8 cellular contexts compared by ENCODE assay signal in the genomic region with DNA sequence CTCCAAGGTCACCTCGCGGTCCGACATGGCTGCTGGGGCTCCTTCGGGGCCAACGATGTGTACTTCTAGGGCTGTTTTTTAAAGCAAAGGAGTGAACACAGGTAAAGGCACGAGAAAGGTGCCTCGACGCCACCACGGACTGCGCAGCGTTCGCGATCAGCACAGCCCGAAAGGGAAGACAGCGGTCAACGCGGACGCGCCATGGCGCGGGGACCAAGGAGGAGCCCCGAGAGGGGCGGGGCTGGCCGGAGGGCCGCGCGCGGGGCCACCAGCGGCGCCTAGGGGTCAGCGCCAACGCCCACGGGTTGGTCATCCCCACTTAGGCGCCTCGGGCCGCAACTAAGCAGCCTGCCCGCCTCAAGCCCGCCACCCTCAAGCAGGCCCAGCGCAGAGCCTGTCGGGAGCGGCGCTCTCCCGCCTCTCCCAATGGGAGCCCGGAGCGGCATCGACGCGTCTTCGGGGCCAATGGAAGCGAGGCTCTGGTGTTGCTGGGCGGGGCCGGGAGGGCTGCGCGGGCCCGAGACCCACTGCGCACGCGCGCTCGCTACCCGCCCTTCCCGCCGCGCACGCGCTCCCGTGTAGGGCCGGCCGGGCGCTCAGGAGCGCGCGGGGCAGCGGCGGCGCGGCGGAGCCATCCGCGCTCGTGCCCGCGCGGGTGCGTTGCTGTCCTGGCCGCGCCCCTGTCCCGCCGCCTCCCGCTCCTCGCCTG. TPM values are rescaled to one million over a fixed set of nuclear protein-coding genes. Genes with fewer than 3 reads are reported as not detected.
A peak's percentile ranks its signal among the peaks of the same experiment; 100 is the strongest.
DNase-seq lines count a peak whose midpoint lies in the region; ATAC-seq and TF ChIP-seq lines count a peak whose summit lies in the region.

A gene with protein sequence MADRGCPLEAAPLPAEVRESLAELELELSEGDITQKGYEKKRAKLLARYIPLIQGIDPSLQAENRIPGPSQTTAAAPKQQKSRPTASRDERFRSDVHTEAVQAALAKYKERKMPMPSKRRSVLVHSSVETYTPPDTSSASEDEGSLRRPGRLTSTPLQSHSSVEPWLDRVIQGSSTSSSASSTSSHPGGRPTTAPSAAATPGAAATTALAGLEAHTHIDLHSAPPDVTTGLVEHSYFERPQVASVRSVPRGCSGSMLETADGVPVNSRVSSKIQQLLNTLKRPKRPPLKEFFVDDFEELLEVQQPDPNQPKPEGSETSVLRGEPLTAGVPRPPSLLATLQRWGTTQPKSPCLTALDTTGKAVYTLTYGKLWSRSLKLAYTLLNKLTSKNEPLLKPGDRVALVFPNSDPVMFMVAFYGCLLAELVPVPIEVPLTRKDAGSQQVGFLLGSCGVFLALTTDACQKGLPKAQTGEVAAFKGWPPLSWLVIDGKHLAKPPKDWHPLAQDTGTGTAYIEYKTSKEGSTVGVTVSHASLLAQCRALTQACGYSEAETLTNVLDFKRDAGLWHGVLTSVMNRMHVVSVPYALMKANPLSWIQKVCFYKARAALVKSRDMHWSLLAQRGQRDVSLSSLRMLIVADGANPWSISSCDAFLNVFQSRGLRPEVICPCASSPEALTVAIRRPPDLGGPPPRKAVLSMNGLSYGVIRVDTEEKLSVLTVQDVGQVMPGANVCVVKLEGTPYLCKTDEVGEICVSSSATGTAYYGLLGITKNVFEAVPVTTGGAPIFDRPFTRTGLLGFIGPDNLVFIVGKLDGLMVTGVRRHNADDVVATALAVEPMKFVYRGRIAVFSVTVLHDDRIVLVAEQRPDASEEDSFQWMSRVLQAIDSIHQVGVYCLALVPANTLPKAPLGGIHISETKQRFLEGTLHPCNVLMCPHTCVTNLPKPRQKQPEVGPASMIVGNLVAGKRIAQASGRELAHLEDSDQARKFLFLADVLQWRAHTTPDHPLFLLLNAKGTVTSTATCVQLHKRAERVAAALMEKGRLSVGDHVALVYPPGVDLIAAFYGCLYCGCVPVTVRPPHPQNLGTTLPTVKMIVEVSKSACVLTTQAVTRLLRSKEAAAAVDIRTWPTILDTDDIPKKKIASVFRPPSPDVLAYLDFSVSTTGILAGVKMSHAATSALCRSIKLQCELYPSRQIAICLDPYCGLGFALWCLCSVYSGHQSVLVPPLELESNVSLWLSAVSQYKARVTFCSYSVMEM (N-terminal part only) (plus strand): TSS at position 577 of the 709 bp plus-strand sequence. CDS start 241 bp downstream, outside the sequence.

- H3K27me3 Mint-ChIP-seq in activated T-helper 2 cell treated with anti-CD3 and anti-CD28 coated beads, Interferon-gamma antibody, Interleukin-2, Interleukin-4, amounts not matched to agents 10 μg/mL and 5 μg/mL and 100 μg/mL, durations not matched to agents 14 hours and 24 hours and 36 hours (ENCODE audit: low read depth): no peaks in the 10 kb centered on the region
- no peaks in the 10 kb centered on the region for H3K27me3 Mint-ChIP-seq in naive thymus-derived CD8-positive, alpha-beta T cell
- H3K27me3 Mint-ChIP-seq in stimulated activated naive B cell treated with anti-CD40 and anti-IgM and Interleukin-4, amounts not matched to agents 10 μg/mL and 1 μg/mL and 100 μg/mL, for 72 hours: no peaks in the 10 kb centered on the region

- peak within 1 kb of the TSS; percentile 76 for H3K27ac ChIP-seq in RWPE2 (ENCODE audit: poor library complexity, severe bottlenecking)

- H3K4me3 ChIP-seq in H7 (ENCODE audit: insufficient read depth, low read depth, low read length): peak within 1 kb of the TSS; percentile 90
- peak within 1 kb of the TSS; percentile 92 for H3K4me3 ChIP-seq in Loucy (ENCODE audit: low read length, poor library complexity, severe bottlenecking)
- H3K4me3 ChIP-seq in RWPE2 (ENCODE audit: severe bottlenecking): peak within 1 kb of the TSS; percentile 62
- H3K4me3 ChIP-seq in fibroblast of mammary gland (ENCODE audit: control insufficient read depth, low read depth, low read length): peak within 1 kb of the TSS; percentile 75

- H3K4me1 ChIP-seq in Loucy (ENCODE audit: insufficient read depth, low read length, poor library complexity, severe bottlenecking) (peaks cover 61% of the 10 kb centered on the region), RWPE2 (ENCODE audit: insufficient read depth, poor library complexity, severe bottlenecking) (peaks cover 23% of the 10 kb centered on the region)

- peak within 1 kb of the TSS; percentile 97 for H2AFZ ChIP-seq in Loucy (ENCODE audit: low read length)

- TF ChIP-seq CTCF in Loucy (conservative IDR thresholded peaks at IDR 0.05; ENCODE audit: low read length): no peak
- no peak for TF ChIP-seq CTCF in RWPE2 (IDR thresholded peaks at IDR 0.05; ENCODE audit: poor library complexity, severe bottlenecking)
- TF ChIP-seq CTCF in fibroblast of mammary gland (conservative IDR thresholded peaks at IDR 0.05; ENCODE audit: control insufficient read depth, insufficient read depth, low read depth, low read length): no peak

- H3K9ac ChIP-seq in Loucy (ENCODE audit: low read depth, low read length, poor library complexity, severe bottlenecking): peak within 1 kb of the TSS; percentile 94

- no peaks in the 10 kb centered on the region for H3K9me3 Mint-ChIP-seq in activated T-helper 2 cell treated with anti-CD3 and anti-CD28 coated beads, Interferon-gamma antibody, Interleukin-2, Interleukin-4, amounts not matched to agents 10 μg/mL and 5 μg/mL and 100 μg/mL, durations not matched to agents 14 hours and 24 hours and 36 hours
- no peaks in the 10 kb centered on the region for H3K9me3 Mint-ChIP-seq in naive thymus-derived CD8-positive, alpha-beta T cell
- no peaks in the 10 kb centered on the region for H3K9me3 Mint-ChIP-seq in stimulated activated naive B cell treated with anti-CD40 and anti-IgM and Interleukin-4, amounts not matched to agents 10 μg/mL and 1 μg/mL and 100 μg/mL, for 72 hours

- H3K4me1 Mint-ChIP-seq in activated T-helper 2 cell treated with anti-CD3 and anti-CD28 coated beads, Interferon-gamma antibody, Interleukin-2, Interleukin-4, amounts not matched to agents 10 μg/mL and 5 μg/mL and 100 μg/mL, durations not matched to agents 14 hours and 24 hours and 36 hours (ENCODE audit: low read depth): peaks cover 30% of the 10 kb centered on the region
- H3K4me1 Mint-ChIP-seq in naive thymus-derived CD8-positive, alpha-beta T cell: peaks cover 21 to 67% (median 58%) of the 10 kb centered on the region in 4 donors
- peaks cover 13 to 37% of the 10 kb centered on the region in 2 donors for H3K4me1 Mint-ChIP-seq in stimulated activated naive B cell treated with anti-CD40 and anti-IgM and Interleukin-4, amounts not matched to agents 10 μg/mL and 1 μg/mL and 100 μg/mL, for 72 hours

- ATAC-seq in RWPE2 (ENCODE audit: low read depth): peak; percentile 93
- ATAC-seq in naive thymus-derived CD8-positive, alpha-beta T cell: peak; percentile 96 to 97
- ATAC-seq in stimulated activated naive B cell treated with anti-CD40 and anti-IgM and Interleukin-4, amounts not matched to agents 10 μg/mL and 1 μg/mL and 100 μg/mL, for 72 hours (replicated peaks): peak; percentile 97

- no peaks in the 10 kb centered on the region for H3K9me3 ChIP-seq in Loucy (ENCODE audit: insufficient read depth, low read depth, low read length)
- H3K9me3 ChIP-seq in RWPE2 (ENCODE audit: severe bottlenecking): no peaks in the 10 kb centered on the region

- peak within 1 kb of the TSS; percentile 94 for H3K4me3 Mint-ChIP-seq in activated T-helper 2 cell treated with anti-CD3 and anti-CD28 coated beads, Interferon-gamma antibody, Interleukin-2, Interleukin-4, amounts not matched to agents 10 μg/mL and 5 μg/mL and 100 μg/mL, durations not matched to agents 14 hours and 24 hours and 36 hours (ENCODE audit: low read depth)
- peak within 1 kb of the TSS; percentile 89 to 97 (median 92) for H3K4me3 Mint-ChIP-seq in naive thymus-derived CD8-positive, alpha-beta T cell
- peak within 1 kb of the TSS; percentile 93 to 94 for H3K4me3 Mint-ChIP-seq in stimulated activated naive B cell treated with anti-CD40 and anti-IgM and Interleukin-4, amounts not matched to agents 10 μg/mL and 1 μg/mL and 100 μg/mL, for 72 hours

- H3K36me3 Mint-ChIP-seq in activated T-helper 2 cell treated with anti-CD3 and anti-CD28 coated beads, Interferon-gamma antibody, Interleukin-2, Interleukin-4, amounts not matched to agents 10 μg/mL and 5 μg/mL and 100 μg/mL, durations not matched to agents 14 hours and 24 hours and 36 hours (ENCODE audit: low read depth): peaks cover 38% of the 10 kb centered on the region
- H3K36me3 Mint-ChIP-seq in naive thymus-derived CD8-positive, alpha-beta T cell: peaks cover 0 to 27% (median 0%) of the 10 kb centered on the region in 3 donors
- peaks cover 12 to 15% of the 10 kb centered on the region in 2 donors for H3K36me3 Mint-ChIP-seq in stimulated activated naive B cell treated with anti-CD40 and anti-IgM and Interleukin-4, amounts not matched to agents 10 μg/mL and 1 μg/mL and 100 μg/mL, for 72 hours

- H4K20me1 ChIP-seq in Loucy (ENCODE audit: insufficient read depth, low read length, poor library complexity, severe bottlenecking): peaks cover 12% of the 10 kb centered on the region

- no peaks in the 10 kb centered on the region for H3K27me3 ChIP-seq in H7 (ENCODE audit: control insufficient read depth, insufficient read depth, low read length)
- H3K27me3 ChIP-seq in Loucy (ENCODE audit: insufficient read depth, low read length, poor library complexity, severe bottlenecking): no peaks in the 10 kb centered on the region
- H3K27me3 ChIP-seq in RWPE2 (ENCODE audit: insufficient read depth, poor library complexity, severe bottlenecking): no peaks in the 10 kb centered on the region

- intact Hi-C loops in activated T-helper 2 cell treated with anti-CD3 and anti-CD28 coated beads, Interferon-gamma antibody, Interleukin-2, Interleukin-4, amounts not matched to agents 10 μg/mL and 5 μg/mL and 100 μg/mL, durations not matched to agents 14 hours and 24 hours and 36 hours (cut with micrococcal nuclease): loop anchor here (1.0 kb wide), 2 partner anchors 133 to 177 kb away; a partner anchor contains a TSS

- peak within 1 kb of the TSS; percentile 93 for H3K27ac Mint-ChIP-seq in activated T-helper 2 cell treated with anti-CD3 and anti-CD28 coated beads, Interferon-gamma antibody, Interleukin-2, Interleukin-4, amounts not matched to agents 10 μg/mL and 5 μg/mL and 100 μg/mL, durations not matched to agents 14 hours and 24 hours and 36 hours
- H3K27ac Mint-ChIP-seq in naive thymus-derived CD8-positive, alpha-beta T cell: peak within 1 kb of the TSS; percentile 78 to 98 (median 96)
- H3K27ac Mint-ChIP-seq in stimulated activated naive B cell treated with anti-CD40 and anti-IgM and Interleukin-4, amounts not matched to agents 10 μg/mL and 1 μg/mL and 100 μg/mL, for 72 hours: peak within 1 kb of the TSS; percentile 95

- peak within 1 kb of the TSS; percentile 98 for H3K4me2 ChIP-seq in Loucy (ENCODE audit: low read depth, low read length, poor library complexity, severe bottlenecking)

- DNase-seq in ELF-1 (ENCODE audit: low read depth, low spot score): peak; percentile 99
- DNase-seq in H7: peak; percentile 100
- peak; percentile 95 for DNase-seq in RWPE2 (ENCODE audit: low spot score)
- DNase-seq in activated T-helper 2 cell treated with anti-CD3 and anti-CD28 coated beads, Interferon-gamma antibody, Interleukin-2, Interleukin-4, amounts not matched to agents 10 μg/mL and 5 μg/mL and 100 μg/mL, durations not matched to agents 14 hours and 24 hours and 36 hours (ENCODE audit: low spot score): peak; percentile 94
- DNase-seq in fibroblast of mammary gland (ENCODE audit: low read depth): peak; percentile 95
- peak; percentile 85 to 98 (median 94) for DNase-seq in naive thymus-derived CD8-positive, alpha-beta T cell
- peak; percentile 94 for DNase-seq in stimulated activated naive B cell treated with anti-CD40 and anti-IgM and Interleukin-4, amounts not matched to agents 10 μg/mL and 1 μg/mL and 100 μg/mL, for 72 hours

- H3F3A ChIP-seq in Loucy (ENCODE audit: low read depth): peaks cover 5% of the 10 kb centered on the region; the same call in 1 of the 2 replicates

- peaks cover 72% of the 10 kb centered on the region for H3K79me2 ChIP-seq in Loucy (ENCODE audit: insufficient read depth, low read length)

- POLR2A ChIA-PET in naive thymus-derived CD8-positive, alpha-beta T cell (lab: Charles Lee): interaction anchor here (0.6 to 4.5 kb wide), 17 partner anchors 13 to 315 kb away, joined by 3 to 41 read pairs (median 6); a partner anchor contains a TSS

- H3K36me3 ChIP-seq in H7 (replicated peaks; ENCODE audit: control insufficient read depth, insufficient read depth, low read length): peaks cover 5% of the 10 kb centered on the region
- no peaks in the 10 kb centered on the region for H3K36me3 ChIP-seq in Loucy (ENCODE audit: insufficient read depth, low read length)
- H3K36me3 ChIP-seq in RWPE2 (ENCODE audit: low read depth): peaks cover 29% of the 10 kb centered on the region

- no peaks in the 10 kb centered on the region for H3K9me2 ChIP-seq in Loucy (replicated peaks; ENCODE audit: low read depth, low read length)

RNA-seq across cellular contexts. Expression of the gene that starts here (rescaled TPM):
- 19.4 and 30.2 TPM in 2 replicates for total RNA-seq in H7 (2014; rRNA removed; shearing (Covaris generic))
- total RNA-seq in activated T-helper 2 cell treated with anti-CD3 and anti-CD28 coated beads, Interferon-gamma antibody, Interleukin-2, Interleukin-4, amounts not matched to agents 10 μg/mL and 5 μg/mL and 100 μg/mL, durations not matched to agents 14 hours and 24 hours and 36 hours: 36.1 and 37.5 TPM in 2 replicates
- total RNA-seq in naive thymus-derived CD8-positive, alpha-beta T cell: 100 to 1,000 TPM; 158 to 163 TPM
- polyA plus RNA-seq in naive thymus-derived CD8-positive, alpha-beta T cell: 10 to 100 TPM; 26.8 to 33.6 (median 28.6) TPM

Comparison
In these comparisons a context has a peak if more than half of its experiments do, and no peak if none do; other contexts are left out.
1. Peak in every context shown above with its lines: DNase-seq, ATAC-seq, H3K4me3 ChIP-seq and H3K27ac ChIP-seq.